ENCODE assay signal across 9 cellular contexts in genomic region chr16:28549301-28549899, GRCh38. TPM values are rescaled to one million over a fixed set of nuclear protein-coding genes. Genes with fewer than 3 reads are reported as not detected.
DNase-seq lines count a peak whose midpoint lies in the region; ATAC-seq, FAIRE-seq and TF ChIP-seq lines count a peak whose summit lies in the region.
"Had no signal": no experiment of that assay in that cellular context is flagged by ENCODE, and none has a peak within 500 bp of the region (broad histone marks: within the 10 kb centered on the region; RNA-seq: fewer than 3 reads in every experiment).

No MANE protein-coding gene starts in this region.

- H2AFZ ChIP-seq in keratinocyte (ENCODE audit: control insufficient read depth, low read length), result no peak overlapping the region

- H3K79me2 ChIP-seq in keratinocyte (ENCODE audit: control insufficient read depth, insufficient read depth, low read length), result no peaks in the 10 kb centered on the region

- no peaks in the 10 kb centered on the region for H3K27me3 ChIP-seq in Caco-2 (replicated peaks; ENCODE audit: control insufficient read depth, insufficient read depth, low read length)
- no peaks in the 10 kb centered on the region for H3K27me3 ChIP-seq in keratinocyte (ENCODE audit: control insufficient read depth, extremely low read depth, insufficient read depth, low read length)

- CTCF ChIA-PET in Caco-2 (lab: Charles Lee), result no interaction called here

- intact Hi-C loops in Caco-2 (cut with micrococcal nuclease; ENCODE audit: unreplicated experiment), result loop anchor here (1.0 to 2.0 kb wide), 2 partner anchors 57 to 271 kb away; partner anchors contain the start of gene CLN3

- no TSS peak for BruUV-seq in Caco-2 (replicated peaks; lab: Mats Ljungman, UMichigan)

- TF ChIP-seq CTCF in Caco-2 (IDR thresholded peaks at IDR 0.05; ENCODE audit: insufficient read depth in 1 of 2, low read depth in 1 of 2, low read length in 1 of 2, severe bottlenecking in 1 of 2, unreplicated experiment in 1 of 2) (peak; percentile 60 to 67), keratinocyte (optimal IDR thresholded peaks at IDR 0.05 in 1 of 3, IDR thresholded peaks at IDR 0.05 in 1 of 3, conservative IDR thresholded peaks at IDR 0.05 in 1 of 3; ENCODE audit: extremely low read depth in 1 of 3, insufficient read depth in 2 of 3, low read length in 3 of 3) (peak; percentile 40 to 67 (median 45))

- POLR2A ChIA-PET in Caco-2 (lab: Charles Lee), result no interaction called here

- dilution Hi-C loops in keratinocyte (cut with MboI; ENCODE audit: extremely low pct_ligation_motif_present, low sequenced_read_pairs), result no loop called here

- no peak overlapping the region for H3K4me3 Mint-ChIP-seq in Caco-2 (ENCODE audit: unreplicated experiment)

- DNase-seq in Caco-2 (peak in 1 of 2 experiments; percentile 39), HT-29 (ENCODE audit: low spot score) (peak; percentile 44), UCSD-AML1 (lab: John Stamatoyannopoulos, UW; ENCODE audit: unreplicated experiment) (peak; percentile 39), keratinocyte (ENCODE audit: low read depth, low spot score) (no peak), globus pallidus (ENCODE audit: low spot score) (no peak), anterior cingulate cortex (lab: John Stamatoyannopoulos, UW) (no peak)

- no peak overlapping the region for H3K27ac ChIP-seq in keratinocyte (ENCODE audit: control insufficient read depth, insufficient read depth, low read length)
- H3K27ac ChIP-seq: SK-N-MC had no signal

- no peaks in the 10 kb centered on the region for H3K4me1 ChIP-seq in Caco-2
- H3K4me1 ChIP-seq in keratinocyte (ENCODE audit: control insufficient read depth, extremely low read depth, insufficient read depth, low read length), result no peaks in the 10 kb centered on the region

- H3K36me3 ChIP-seq in Caco-2 (ENCODE audit: control insufficient read depth, insufficient read depth, low read length) (no peaks in the 10 kb centered on the region), keratinocyte (ENCODE audit: control insufficient read depth in 2 of 2, extremely low read depth in 1 of 2, insufficient read depth in 2 of 2, low read length in 2 of 2) (no peaks in the 10 kb centered on the region)

- no peaks in the 10 kb centered on the region for H4K20me1 ChIP-seq in keratinocyte (ENCODE audit: control insufficient read depth, extremely low read depth, insufficient read depth, low read length)

- H3K9me1 ChIP-seq in keratinocyte (ENCODE audit: control insufficient read depth, extremely low read depth, insufficient read depth, low read length), result no peaks in the 10 kb centered on the region

- FAIRE-seq in keratinocyte (lab: Jason Lieb, UNC), result no peak

- no peak overlapping the region for H3K4me2 ChIP-seq in keratinocyte (ENCODE audit: control insufficient read depth, extremely low read depth, insufficient read depth, low read depth, low read length)

- no peaks in the 10 kb centered on the region for H3K27me3 Mint-ChIP-seq in Caco-2 (ENCODE audit: insufficient read depth, unreplicated experiment)

- ATAC-seq in GM19455 (IDR thresholded peaks at IDR 0.05; ENCODE audit: unreplicated experiment) (no peak), HG02981 (IDR thresholded peaks at IDR 0.05; ENCODE audit: unreplicated experiment) (no peak)

- no peaks in the 10 kb centered on the region for H3K9me3 Mint-ChIP-seq in Caco-2 (ENCODE audit: unreplicated experiment)

- H3K4me1 Mint-ChIP-seq in Caco-2 (ENCODE audit: low read depth, unreplicated experiment), result peaks cover under 1% of the 10 kb centered on the region

- H3K27ac Mint-ChIP-seq in Caco-2 (ENCODE audit: unreplicated experiment), result no peak overlapping the region

- H3K9me3 ChIP-seq in Caco-2, result no peaks in the 10 kb centered on the region
- H3K9me3 ChIP-seq in keratinocyte (ENCODE audit: control insufficient read depth, low read depth, low read length), result no peaks in the 10 kb centered on the region

- H3K36me3 Mint-ChIP-seq in Caco-2 (ENCODE audit: insufficient read depth, unreplicated experiment), result peaks cover 4% of the 10 kb centered on the region

- no peak overlapping the region for H3K4me3 ChIP-seq in Caco-2 (ENCODE audit: low read depth, low read length)
- H3K4me3 ChIP-seq in keratinocyte (ENCODE audit: control insufficient read depth in 2 of 3, extremely low read depth in 1 of 3, insufficient read depth in 2 of 3, low read depth in 1 of 3, low read length in 3 of 3), result no peak overlapping the region
- H3K4me3 ChIP-seq: SK-N-MC had no signal

- no peak overlapping the region for H3K9ac ChIP-seq in keratinocyte (ENCODE audit: control insufficient read depth, extremely low read depth, insufficient read depth, low read length)

RNA-seq across cellular contexts. Expression of gene SGF29, which starts 4.3 kb away (rescaled TPM):
- 29.8 and 31.1 TPM in 2 replicates for total RNA-seq in Caco-2 (2022)
- 19.1 and 29.9 TPM in 2 replicates for total RNA-seq in HT-29 (2014; rRNA removed; shearing (Covaris generic))
- polyA plus RNA-seq in keratinocyte, result 1.4 to 4.7 TPM (median 3.0 TPM) in 3 replicates
- 19.5 TPM for polyA plus RNA-seq in keratinocyte (2011; ENCODE audit: low read depth)
- 1.2 and 2.2 TPM in 2 replicates for polyA plus RNA-seq in keratinocyte (2011; cell fraction: cytosol; rRNA removed)
- 5.1 and 6.6 TPM in 2 replicates for polyA plus RNA-seq in keratinocyte (2011; cell fraction: nucleus; rRNA removed)
- polyA plus RNA-seq in keratinocyte (2012; ENCODE audit: low replicate concordance), result 10.9 and 15.4 TPM in 2 replicates
- 4.0 to 9.4 TPM (median 4.0 TPM) in 3 replicates for polyA minus RNA-seq in keratinocyte
- polyA minus RNA-seq in keratinocyte (2011; cell fraction: cytosol; rRNA and poly(A)+ RNA removed), result 6.3 TPM
- polyA minus RNA-seq in keratinocyte (2011; cell fraction: nucleus; rRNA and poly(A)+ RNA removed), result 2.5 and 4.7 TPM in 2 replicates

RNA-seq across cellular contexts. Expression of gene NUPR1, which starts 10.6 kb away (rescaled TPM):
- total RNA-seq in Caco-2 (2022), result 8.8 and 16.6 TPM in 2 replicates
- total RNA-seq in HT-29 (2014; rRNA removed; shearing (Covaris generic)), result 0.34 and 0.56 TPM in 2 replicates
- 23.0 to 156 TPM (median 126 TPM) in 3 replicates for polyA plus RNA-seq in keratinocyte
- 681 TPM for polyA plus RNA-seq in keratinocyte (2011; ENCODE audit: low read depth)
- polyA plus RNA-seq in keratinocyte (2011; cell fraction: cytosol; rRNA removed), result 37.9 and 88.7 TPM in 2 replicates
- polyA plus RNA-seq in keratinocyte (2011; cell fraction: nucleus; rRNA removed), result 26.6 and 37.4 TPM in 2 replicates
- 64.9 and 202 TPM in 2 replicates for polyA plus RNA-seq in keratinocyte (2012; ENCODE audit: low replicate concordance)
- polyA minus RNA-seq in keratinocyte, result 3.9 to 10.7 TPM (median 9.7 TPM) in 3 replicates
- polyA minus RNA-seq in keratinocyte (2011; cell fraction: cytosol; rRNA and poly(A)+ RNA removed), result 36.4 TPM
- 5.9 and 6.7 TPM in 2 replicates for polyA minus RNA-seq in keratinocyte (2011; cell fraction: nucleus; rRNA and poly(A)+ RNA removed)

RNA-seq across cellular contexts. Expression of gene IL27, which starts 42.8 kb away (rescaled TPM):
- total RNA-seq in Caco-2 (2022), result 0.53 and 0.66 TPM in 2 replicates
- not detected in 2 replicates for total RNA-seq in HT-29 (2014; rRNA removed; shearing (Covaris generic))
- polyA plus RNA-seq in keratinocyte, result not detected in 3 replicates
- polyA plus RNA-seq in keratinocyte (2011; ENCODE audit: low read depth), result not detected
- not detected in 2 replicates for polyA plus RNA-seq in keratinocyte (2011; cell fraction: cytosol; rRNA removed)
- not detected in 2 replicates for polyA plus RNA-seq in keratinocyte (2011; cell fraction: nucleus; rRNA removed)
- polyA plus RNA-seq in keratinocyte (2012; ENCODE audit: low replicate concordance), result not detected in 2 replicates
- polyA minus RNA-seq in keratinocyte, result not detected in 3 replicates
- not detected for polyA minus RNA-seq in keratinocyte (2011; cell fraction: cytosol; rRNA and poly(A)+ RNA removed)
- not detected in 2 replicates for polyA minus RNA-seq in keratinocyte (2011; cell fraction: nucleus; rRNA and poly(A)+ RNA removed)

RNA-seq across cellular contexts. Expression of gene SULT1A2, which starts 47.5 kb away (rescaled TPM):
- total RNA-seq in Caco-2 (2022), result 0.43 TPM in 1 of 2 replicates, not detected in the other
- 1.4 and 1.7 TPM in 2 replicates for total RNA-seq in HT-29 (2014; rRNA removed; shearing (Covaris generic))
- 0.10 TPM in 1 of 3 replicates, not detected in the others for polyA plus RNA-seq in keratinocyte
- polyA plus RNA-seq in keratinocyte (2011; ENCODE audit: low read depth), result not detected
- 0.04 and 0.06 TPM in 2 replicates for polyA plus RNA-seq in keratinocyte (2011; cell fraction: cytosol; rRNA removed)
- 0.11 TPM in 1 of 2 replicates, not detected in the other for polyA plus RNA-seq in keratinocyte (2011; cell fraction: nucleus; rRNA removed)
- not detected in 2 replicates for polyA plus RNA-seq in keratinocyte (2012; ENCODE audit: low replicate concordance)
- 0.30 TPM in 1 of 3 replicates, not detected in the others for polyA minus RNA-seq in keratinocyte
- not detected for polyA minus RNA-seq in keratinocyte (2011; cell fraction: cytosol; rRNA and poly(A)+ RNA removed)
- polyA minus RNA-seq in keratinocyte (2011; cell fraction: nucleus; rRNA and poly(A)+ RNA removed), result not detected in 2 replicates

RNA-seq across cellular contexts. Expression of gene APOBR, which starts 55.0 kb away (rescaled TPM):
- total RNA-seq in Caco-2 (2022), result 0.61 and 0.63 TPM in 2 replicates
- total RNA-seq in HT-29 (2014; rRNA removed; shearing (Covaris generic)), result 0.05 TPM in 1 of 2 replicates, not detected in the other
- 0.03 to 0.04 TPM in 2 of 3 replicates, not detected in the other for polyA plus RNA-seq in keratinocyte
- polyA plus RNA-seq in keratinocyte (2011; ENCODE audit: low read depth), result not detected
- polyA plus RNA-seq in keratinocyte (2011; cell fraction: cytosol; rRNA removed), result 0.03 and 0.04 TPM in 2 replicates
- 0.15 TPM in 2 replicates for polyA plus RNA-seq in keratinocyte (2011; cell fraction: nucleus; rRNA removed)
- polyA plus RNA-seq in keratinocyte (2012; ENCODE audit: low replicate concordance), result 0.03 TPM in 1 of 2 replicates, not detected in the other
- polyA minus RNA-seq in keratinocyte, result not detected in 3 replicates
- not detected for polyA minus RNA-seq in keratinocyte (2011; cell fraction: cytosol; rRNA and poly(A)+ RNA removed)
- polyA minus RNA-seq in keratinocyte (2011; cell fraction: nucleus; rRNA and poly(A)+ RNA removed), result not detected in 2 replicates

Comparison
In these comparisons a context has a peak if more than half of its experiments do, and no peak if none do; other contexts are left out.
1. DNase-seq: peak in HT-29 (single experiment) and UCSD-AML1 (single experiment); none in keratinocyte (single experiment), globus pallidus (single experiment) and anterior cingulate cortex (0 of 58).